Comparison of ENCODE assay signal across 17 cellular contexts in the genomic region with DNA sequence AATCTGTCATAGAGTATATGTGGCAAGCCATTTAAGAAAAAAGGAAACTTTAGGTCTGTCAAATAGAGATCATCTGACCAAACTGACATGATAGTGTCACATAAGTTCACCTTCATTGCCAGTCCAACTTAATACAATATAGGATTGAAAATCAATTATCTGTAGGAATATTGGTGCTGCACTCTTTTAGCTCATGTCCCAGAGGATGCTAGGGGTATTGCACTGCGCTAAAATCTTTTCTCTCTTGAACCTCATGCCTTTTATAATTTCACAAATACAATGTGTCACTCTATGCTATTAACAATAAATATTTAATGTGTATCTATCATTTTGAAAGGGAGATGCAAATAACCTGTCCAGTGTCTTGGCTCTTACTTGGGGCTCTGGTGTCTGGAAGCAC.
A peak's percentile ranks its signal among the peaks of the same experiment; 100 is the strongest.
DNase-seq lines count a peak whose midpoint lies in the region; TF ChIP-seq lines count a peak whose summit lies in the region.
"Had no signal": no experiment of that assay in that cellular context is flagged by ENCODE, and none has a peak within 500 bp of the region (broad histone marks: within the 10 kb centered on the region; RNA-seq: fewer than 3 reads in every experiment).

No MANE protein-coding gene starts in this region.

- H3K4me1 ChIP-seq in BE2C = no peaks in the 10 kb centered on the region
- H3K4me1 ChIP-seq: left lung, pancreas, Peyer's patch had no signal

- no peak overlapping the region for H3K4me3 Mint-ChIP-seq in nephron
- H3K4me3 Mint-ChIP-seq: activated CD4-positive, alpha-beta memory T cell treated with anti-CD3 and anti-CD28 coated beads for 36 hours; activated naive CD8-positive, alpha-beta T cell treated with anti-CD3 and anti-CD28 coated beads, Interleukin-2, amount 10 ng/mL, durations not matched to agents 7 days and 5 days had no signal

- no peaks in the 10 kb centered on the region for H3K27me3 Mint-ChIP-seq in nephron (ENCODE audit: low read depth)

- H3K9me3 Mint-ChIP-seq in nephron = peaks cover 7% of the 10 kb centered on the region
- H3K9me3 Mint-ChIP-seq: activated CD4-positive, alpha-beta memory T cell treated with anti-CD3 and anti-CD28 coated beads for 36 hours; activated naive CD8-positive, alpha-beta T cell treated with anti-CD3 and anti-CD28 coated beads, Interleukin-2, amount 10 ng/mL, durations not matched to agents 7 days and 5 days had no signal

- H3K36me3 Mint-ChIP-seq in nephron (ENCODE audit: low read depth) = no peaks in the 10 kb centered on the region
- H3K36me3 Mint-ChIP-seq: activated CD4-positive, alpha-beta memory T cell treated with anti-CD3 and anti-CD28 coated beads for 36 hours; activated naive CD8-positive, alpha-beta T cell treated with anti-CD3 and anti-CD28 coated beads, Interleukin-2, amount 10 ng/mL, durations not matched to agents 7 days and 5 days had no signal

- no peak overlapping the region for H3K27ac ChIP-seq in HL-60 (replicated peaks)
- H3K27ac ChIP-seq: left lung, pancreas, Peyer's patch had no signal

- H3K27me3 ChIP-seq in BE2C = no peaks in the 10 kb centered on the region; the same call in 1 of the 2 replicates
- H3K27me3 ChIP-seq in HL-60 (ENCODE audit: insufficient read depth, poor library complexity, severe bottlenecking) = no peaks in the 10 kb centered on the region
- H3K27me3 ChIP-seq: left lung, pancreas, Peyer's patch had no signal

- H3K36me3 ChIP-seq in BE2C = no peaks in the 10 kb centered on the region
- H3K36me3 ChIP-seq: left lung, pancreas, Peyer's patch had no signal

- H3K4me3 ChIP-seq in BE2C (ENCODE audit: low read depth, low read length) = no peak overlapping the region
- no peak overlapping the region for H3K4me3 ChIP-seq in HL-60 (replicated peaks; ENCODE audit: insufficient read depth, low read length)
- H3K4me3 ChIP-seq in cardiac fibroblast (replicated peaks in 1 of 2; ENCODE audit: low read depth in 2 of 2, low read length in 2 of 2) = no peak overlapping the region
- H3K4me3 ChIP-seq: left lung, pancreas, Peyer's patch had no signal

- no peaks in the 10 kb centered on the region for H3K4me1 Mint-ChIP-seq in nephron
- H3K4me1 Mint-ChIP-seq: activated naive CD8-positive, alpha-beta T cell treated with anti-CD3 and anti-CD28 coated beads, Interleukin-2, amount 10 ng/mL, durations not matched to agents 7 days and 5 days had no signal

- no peaks in the 10 kb centered on the region for H3K9me3 ChIP-seq in BE2C
- H3K9me3 ChIP-seq: left lung, pancreas, Peyer's patch had no signal

- TF ChIP-seq CTCF in BE2C (IDR thresholded peaks at IDR 0.05; ENCODE audit: low read depth, low read length) = peak; percentile 29
- peak; percentile 21 for TF ChIP-seq CTCF in HL-60 (IDR thresholded peaks at IDR 0.05; ENCODE audit: insufficient read depth, low read length)
- peak; percentile 34 for TF ChIP-seq CTCF in cardiac fibroblast (IDR thresholded peaks at IDR 0.05; ENCODE audit: low read depth, low read length)
- TF ChIP-seq CTCF in nephron (IDR thresholded peaks at IDR 0.05; ENCODE audit: unreplicated experiment in 3 of 3) = peak in 2 of 3 experiments; percentile 10 to 20

- H3K27ac Mint-ChIP-seq in nephron = no peak overlapping the region
- H3K27ac Mint-ChIP-seq: activated CD4-positive, alpha-beta memory T cell treated with anti-CD3 and anti-CD28 coated beads for 36 hours; activated naive CD8-positive, alpha-beta T cell treated with anti-CD3 and anti-CD28 coated beads, Interleukin-2, amount 10 ng/mL, durations not matched to agents 7 days and 5 days had no signal

- DNase-seq in BE2C = no peak
- no peak for DNase-seq in HL-60 (ENCODE audit: low read depth in 1 of 2, low spot score in 1 of 2)
- no peak for DNase-seq in cardiac fibroblast (ENCODE audit: low read depth in 2 of 2)
- DNase-seq in effector CD4-positive, alpha-beta T cell = no peak
- DNase-seq in anterior cingulate cortex (lab: John Stamatoyannopoulos, UW) = no peak
- DNase-seq in HPDE6-E6E7 (ENCODE audit: extremely low spot score) = no peak
- DNase-seq in kidney tubule cell (ENCODE audit: low spot score) = no peak
- DNase-seq: activated CD4-positive, alpha-beta memory T cell treated with anti-CD3 and anti-CD28 coated beads for 36 hours; activated naive CD8-positive, alpha-beta T cell treated with anti-CD3 and anti-CD28 coated beads, Interleukin-2, amount 10 ng/mL, durations not matched to agents 7 days and 5 days; GOT3; KG1; left lung; NCI-H1092 treated with DMSO at 0.1 percent for 48 hours; pancreas; Peyer's patch; stimulated activated CD4-positive, alpha-beta T cell treated with anti-CD3 and anti-CD28 coated beads, Interleukin-2, amount 100 ng/mL, for 48 hours had no signal
